Comparison of ENCODE assay signal across 8 cellular contexts in the genomic region with DNA sequence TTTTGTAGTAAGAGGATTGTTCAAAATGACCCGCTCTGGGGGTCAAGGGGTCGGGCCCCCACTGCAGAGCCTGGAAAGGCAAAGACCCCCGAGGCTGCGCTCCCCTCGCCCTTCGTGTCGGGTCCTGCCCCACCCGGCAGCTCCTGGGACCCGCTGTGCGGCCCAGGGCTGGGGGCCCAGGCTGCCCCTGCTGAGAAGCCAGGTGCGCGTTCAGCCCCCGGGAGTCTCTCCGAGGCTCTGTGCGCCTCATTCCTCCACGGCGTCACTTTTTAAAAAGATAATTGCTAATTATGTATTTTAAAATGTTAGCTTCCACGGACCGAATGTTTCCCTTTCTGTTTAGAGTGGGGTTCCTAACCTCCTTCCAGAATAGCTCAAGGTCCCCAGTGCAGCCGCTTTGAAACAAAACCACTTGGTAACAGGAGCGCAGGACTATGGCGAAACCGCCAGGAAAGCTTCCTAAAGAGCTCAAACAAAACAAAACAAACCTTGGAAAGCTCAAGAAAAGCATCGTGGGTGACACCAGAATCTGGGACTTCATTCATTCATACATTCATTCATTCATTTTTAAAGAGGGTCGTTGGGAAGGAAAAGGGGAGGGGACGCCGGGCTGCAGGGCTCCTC. TPM values are rescaled to one million over a fixed set of nuclear protein-coding genes. Genes with fewer than 3 reads are reported as not detected.
DNase-seq lines count a peak whose midpoint lies in the region; ATAC-seq and TF ChIP-seq lines count a peak whose summit lies in the region.

No MANE protein-coding gene starts in this region.

- TF ChIP-seq CTCF in BJ (IDR thresholded peaks at IDR 0.05; ENCODE audit: insufficient read depth, low read depth, low read length) (no peak), HFF-Myc (IDR thresholded peaks at IDR 0.05; ENCODE audit: low read depth, low read length, missing control alignments) (no peak), VCaP (conservative IDR thresholded peaks at IDR 0.05) (no peak), fibroblast of the aortic adventitia (IDR thresholded peaks at IDR 0.05; ENCODE audit: insufficient read depth, low read length) (no peak)

- DNase-seq in BJ (ENCODE audit: low read depth) (no peak), HFF-Myc (ENCODE audit: extremely low read depth, low read depth) (no peak), fibroblast of the aortic adventitia (ENCODE audit: low read depth) (peak; percentile 50), renal cortical epithelial cell (ENCODE audit: low read depth) (peak; percentile 25), NCI-H2081 treated with DMSO at 0.1 percent for 48 hours (lab: John Stamatoyannopoulos, UW) (no peak)
- DNase-seq in activated effector memory CD4-positive, alpha-beta T cell treated with anti-CD3 and anti-CD28 coated beads, Interleukin-2, amount 50 U/mL, for 16 hours: no peak

- peak overlapping the region; percentile 60 for H3K4me3 ChIP-seq in BJ (ENCODE audit: low read depth, low read length)
- peak overlapping the region; percentile 63 for H3K4me3 ChIP-seq in HFF-Myc (replicated peaks; ENCODE audit: low read depth, low read length)
- H3K4me3 ChIP-seq in fibroblast of the aortic adventitia (ENCODE audit: low read depth, low read length): peak overlapping the region; percentile 73

- CTCF ChIA-PET in BJ (lab: Yijun Ruan, JAX): interaction anchor here (1.0 to 1.1 kb wide), 2 partner anchors 16 to 18 kb away, joined by 3 to 7 read pairs; no protein-coding TSS in a partner anchor

- H3K36me3 ChIP-seq in BJ (ENCODE audit: control insufficient read depth, insufficient read depth, low read length): no peaks in the 10 kb centered on the region

- peak overlapping the region; percentile 72 for H3K27ac ChIP-seq in VCaP

- no peak for ATAC-seq in HG02885 (IDR thresholded peaks at IDR 0.05; ENCODE audit: poor library complexity, unreplicated experiment)

- H3K27me3 ChIP-seq in BJ (ENCODE audit: control insufficient read depth, insufficient read depth, low read length): peaks cover 7% of the 10 kb centered on the region

- POLR2A ChIA-PET in BJ (lab: Charles Lee): interaction anchor here (0.6 kb wide), 1 partner anchor 35 kb away, joined by 19 read pairs; no protein-coding TSS in a partner anchor

RNA-seq across cellular contexts. Expression of a gene that starts 45.6 kb away (rescaled TPM):
- 173 and 204 TPM in 2 replicates for polyA plus RNA-seq in BJ (2011; rRNA removed)
- 82.0 and 133 TPM in 2 replicates for polyA minus RNA-seq in BJ (2011; rRNA and poly(A)+ RNA removed)
- total RNA-seq in fibroblast of the aortic adventitia (ENCODE audit: low replicate concordance) (123 and 200 TPM in 2 replicates), renal cortical epithelial cell (254 and 463 TPM in 2 replicates)

Comparison
In these comparisons a context has a peak if more than half of its experiments do, and no peak if none do; other contexts are left out.
1. DNase-seq: peak in fibroblast of the aortic adventitia (single experiment) and renal cortical epithelial cell (single experiment); none in BJ (single experiment), HFF-Myc (single experiment), NCI-H2081 treated with DMSO at 0.1 percent for 48 hours (single experiment) and activated effector memory CD4-positive, alpha-beta T cell treated with anti-CD3 and anti-CD28 coated beads, Interleukin-2, amount 50 U/mL, for 16 hours (single experiment).
2. Peak in every context shown above with its lines, with median percentiles within 50 percentile points of each other: H3K4me3 ChIP-seq.